In the genomic region with DNA sequence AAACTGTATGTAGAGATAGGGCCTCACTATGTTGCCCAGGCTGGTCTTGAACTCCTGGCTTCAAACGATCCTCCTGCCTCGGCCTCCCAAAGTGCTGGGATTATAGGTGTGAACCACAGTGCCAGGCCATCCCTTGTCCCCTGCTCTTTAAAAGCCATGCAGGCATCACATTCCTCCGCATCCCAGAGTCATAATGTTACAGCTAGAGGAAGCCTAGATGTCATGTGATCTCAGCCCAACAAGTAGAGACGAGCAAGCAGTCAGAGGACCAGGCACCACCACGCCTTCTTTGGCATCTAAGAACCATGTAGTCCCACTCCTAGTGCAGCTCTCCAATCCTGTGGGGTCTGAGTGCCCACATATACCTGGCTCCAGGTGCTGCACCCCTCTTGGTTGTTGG, we compare ENCODE assay signal across 13 cellular contexts.
"Had no signal": no experiment of that assay in that cellular context is flagged by ENCODE, and none has a peak within 500 bp of the region (broad histone marks: within the 10 kb centered on the region; RNA-seq: fewer than 3 reads in every experiment).

No MANE protein-coding gene starts in this region.

- H3K4me3 ChIP-seq: prostate gland, suprapubic skin had no signal

- H3K4me1 ChIP-seq: prostate gland had no signal

- ATAC-seq: effector memory CD8-positive, alpha-beta T cell; left colon; natural killer cell had no signal

- H3K36me3 ChIP-seq: prostate gland, suprapubic skin had no signal

- H3K27ac ChIP-seq: prostate gland, suprapubic skin had no signal

- DNase-seq: activated CD4-positive, alpha-beta T cell treated with anti-CD3 and anti-CD28 coated beads, Interleukin-2, amount 10 ng/mL, durations not matched to agents 7 days and 5 days; activated CD4-positive, CD25-positive, alpha-beta regulatory T cell; activated naive CD4-positive, alpha-beta T cell treated with anti-CD3 and anti-CD28 coated beads, Interleukin-2, amount 10 ng/mL, durations not matched to agents 7 days and 5 days; activated T-cell treated with anti-CD3 and anti-CD28 coated beads for 4 hours; effector memory CD8-positive, alpha-beta T cell; immature natural killer cell; left colon; natural killer cell; nucleus accumbens; stimulated activated CD4-positive, alpha-beta T cell treated with anti-CD3 and anti-CD28 coated beads, Interleukin-2, amount 100 ng/mL, for 48 hours; stimulated activated naive CD4-positive, alpha-beta T cell treated with Interleukin-2 at 50 U/mL for 16 hours had no signal

- H3K9me3 ChIP-seq: prostate gland, suprapubic skin had no signal

- H3K27me3 ChIP-seq: suprapubic skin had no signal
